Comparison of ENCODE assay signal across 6 cellular contexts in the genomic region with DNA sequence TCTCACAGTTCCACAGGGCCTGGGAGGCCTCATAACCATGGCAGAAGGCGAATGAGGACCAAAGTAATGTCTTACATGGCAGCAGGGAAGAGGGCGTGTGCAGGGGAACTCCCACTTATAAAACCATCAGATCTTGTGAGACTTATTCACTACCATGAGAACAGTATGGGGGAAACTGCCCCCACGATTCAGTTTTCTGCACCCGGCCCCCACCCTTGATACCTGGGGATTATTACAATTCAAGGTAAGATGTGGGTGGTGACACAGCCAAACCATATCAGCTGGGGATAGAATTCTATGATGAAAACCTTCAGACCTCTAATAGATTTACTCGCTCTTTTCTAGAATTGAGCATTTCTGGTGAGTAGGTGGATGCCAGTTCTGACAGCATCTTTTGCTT. TPM values are rescaled to one million over a fixed set of nuclear protein-coding genes. Genes with fewer than 3 reads are reported as not detected.
"Had no signal": no experiment of that assay in that cellular context is flagged by ENCODE, and none has a peak within 500 bp of the region (broad histone marks: within the 10 kb centered on the region; RNA-seq: fewer than 3 reads in every experiment).

No MANE protein-coding gene starts in this region.

RNA-seq across cellular contexts. Expression of a gene that starts 6.8 kb away (rescaled TPM):
- total RNA-seq: HepG2, HT-29, IMR-90, K562 had no signal
- polyA plus RNA-seq: IgD-negative memory B cell, IMR-90, K562 had no signal

RNA-seq across cellular contexts. Expression of a gene that starts 17.7 kb away (rescaled TPM):
- total RNA-seq: HepG2, HT-29, HT1080, K562 had no signal
- polyA plus RNA-seq: HepG2, IgD-negative memory B cell, K562 had no signal

RNA-seq across cellular contexts. Expression of a gene that starts 26.5 kb away (rescaled TPM):
- total RNA-seq: HT-29 had no signal

RNA-seq across cellular contexts. Expression of a gene that starts 46.4 kb away (rescaled TPM):
- total RNA-seq: HT-29 had no signal
